ENCODE assay signal across 9 cellular contexts in the genomic region with DNA sequence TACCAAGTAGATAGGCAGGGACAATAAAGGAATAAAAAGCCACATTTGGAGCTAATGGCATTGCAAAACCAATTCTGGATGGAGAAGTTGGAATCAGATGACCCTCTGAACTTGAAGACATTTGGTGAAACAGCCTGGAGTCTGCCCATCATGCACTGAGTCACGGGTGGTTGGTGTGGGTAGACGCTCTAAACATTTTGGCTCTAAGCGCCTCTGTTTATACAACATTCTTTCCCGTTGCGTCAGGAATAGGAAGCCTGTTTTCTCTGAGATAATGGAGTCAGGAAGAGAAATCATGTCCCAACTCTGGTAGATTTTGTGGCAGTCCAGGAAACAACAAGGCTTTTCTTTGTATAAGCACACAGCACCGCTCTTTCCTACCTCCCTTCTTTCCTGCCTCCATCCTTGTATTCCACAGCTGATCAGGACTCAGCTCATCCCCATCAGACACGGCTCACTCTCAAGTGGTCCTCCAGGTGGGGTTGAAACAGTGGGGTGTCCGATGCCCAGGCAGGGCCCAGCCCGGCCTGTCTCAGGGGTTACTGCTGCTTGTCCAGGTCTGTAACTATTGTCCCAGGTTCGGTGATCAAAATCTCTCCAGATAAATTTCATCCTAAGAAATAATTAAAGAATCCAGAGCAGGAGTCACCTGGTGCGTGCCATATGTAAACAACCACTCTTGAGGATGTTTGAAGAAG. TPM values are rescaled to one million over a fixed set of nuclear protein-coding genes. Genes with fewer than 3 reads are reported as not detected.
DNase-seq lines count a peak whose midpoint lies in the region; ATAC-seq and TF ChIP-seq lines count a peak whose summit lies in the region.
"Had no signal": no experiment of that assay in that cellular context is flagged by ENCODE, and none has a peak within 500 bp of the region (broad histone marks: within the 10 kb centered on the region; RNA-seq: fewer than 3 reads in every experiment).

No MANE protein-coding gene starts in this region.

- H3K36me3 ChIP-seq in heart left ventricle (no peaks in the 10 kb centered on the region), sigmoid colon (no peaks in the 10 kb centered on the region)

- H3K27ac ChIP-seq in heart left ventricle (peak overlapping the region; percentile 57 to 89 (median 76)), sigmoid colon (peak overlapping the region; percentile 54 to 83 (median 68))

- TF ChIP-seq CTCF in heart left ventricle (IDR thresholded peaks at IDR 0.05) (no peak), sigmoid colon (IDR thresholded peaks at IDR 0.05) (no peak)

- no peaks in the 10 kb centered on the region for H3K9me3 ChIP-seq in heart left ventricle
- no peaks in the 10 kb centered on the region for H3K9me3 ChIP-seq in sigmoid colon

- H3K4me3 ChIP-seq in heart left ventricle (no peak overlapping the region), sigmoid colon (no peak overlapping the region)

- WGBS in heart left ventricle, 4 donors = 44 to 63% (median 57%) methylated on average over 11 of the region's 11 CpGs
- 78 to 85% methylated on average over 11 of the region's 11 CpGs for WGBS in sigmoid colon, 2 donors

- intact Hi-C loops in heart left ventricle (cut with DNase I) (no loop called here), sigmoid colon (cut with DNase I) (loop anchor here (5.0 kb wide), 1 partner anchor 41 kb away; no protein-coding TSS in a partner anchor), left colon (cut with DNase I, micrococcal nuclease) (no loop called here)

- H3K27me3 ChIP-seq in heart left ventricle = no peaks in the 10 kb centered on the region
- H3K27me3 ChIP-seq in sigmoid colon = no peaks in the 10 kb centered on the region

- DNase-seq in GM03348 (ENCODE audit: low spot score) = peak; percentile 79
- peak; percentile 83 for DNase-seq in amniotic stem cell (lab: John Stamatoyannopoulos, UW)
- peak in 4 of 5 donors; percentile 34 to 62 (median 53) for DNase-seq in heart left ventricle
- peak; percentile 84 for DNase-seq in sigmoid colon
- DNase-seq in left colon = no peak
- no peak for DNase-seq in stimulated activated CD4-positive, alpha-beta T cell treated with anti-CD3 and anti-CD28 coated beads, Interleukin-1b, Interleukin-23, amount 100 ng/mL, for 48 hours
- no peak for DNase-seq in NCI-H446 (lab: John Stamatoyannopoulos, UW)
- DNase-seq: activated naive CD8-positive, alpha-beta T cell treated with anti-CD3 and anti-CD28 coated beads, Interleukin-2, amount 10 ng/mL, durations not matched to agents 7 days and 5 days had no signal

- TF ChIP-seq POLR2A in heart left ventricle (IDR thresholded peaks at IDR 0.05) = no peak
- no peak for TF ChIP-seq POLR2A in sigmoid colon (IDR thresholded peaks at IDR 0.05)

- ATAC-seq in heart left ventricle = peak; percentile 62 to 93 (median 91)
- ATAC-seq in left colon = no peak
- ATAC-seq in HG02610 (IDR thresholded peaks at IDR 0.05; ENCODE audit: unreplicated experiment) = no peak

- H3K4me1 ChIP-seq in heart left ventricle (peaks cover 0 to 40% (median 25%) of the 10 kb centered on the region in 12 donors), sigmoid colon (peaks cover 0 to 60% (median 42%) of the 10 kb centered on the region in 4 donors)

- TF ChIP-seq EP300 in sigmoid colon (IDR thresholded peaks at IDR 0.05) = peak in 2 of 4 donors; percentile 9 to 68

RNA-seq across cellular contexts. Expression of a gene that starts 12.1 kb away (rescaled TPM):
- total RNA-seq in heart left ventricle (1 to 10 TPM in 3 of 9 donors, under 1 TPM in 6; 0.27 to 2.0 (median 0.69) TPM), sigmoid colon (1 to 10 TPM in 3 of 4 donors, under 1 TPM in 1; 0.66 to 3.0 (median 2.2) TPM), left colon (1 to 10 TPM in 1 of 2 donors, under 1 TPM in 1; 0.81 to 1.1 TPM)
- polyA plus RNA-seq in heart left ventricle (under 1 TPM; 0.35 to 0.88 TPM), sigmoid colon (under 1 TPM in 1 of 3 donors, not detected in 2; 0.34 TPM)

RNA-seq across cellular contexts. Expression of a gene that starts 28.5 kb away (rescaled TPM):
- total RNA-seq in heart left ventricle (100 to 1,000 TPM in 2 of 9 donors, 10 to 100 TPM in 7; 66.5 to 171 (median 91.6) TPM), sigmoid colon (10 to 100 TPM; 27.8 to 44.7 (median 32.3) TPM), left colon (10 to 100 TPM; 11.5 to 13.3 TPM)
- polyA plus RNA-seq in heart left ventricle (100 to 1,000 TPM in 1 of 2 donors, 10 to 100 TPM in 1; 23.0 to 157 TPM), sigmoid colon (10 to 100 TPM in 2 of 3 donors, 1 to 10 TPM in 1; 6.5 to 14.7 (median 12.6) TPM)

Comparison
In these comparisons a context has a peak if more than half of its experiments do, and no peak if none do; other contexts are left out.
1. DNase-seq: peak in GM03348 (single experiment), amniotic stem cell (single experiment), heart left ventricle (4 of 5) and sigmoid colon (single experiment); none in left colon (0 of 2), stimulated activated CD4-positive, alpha-beta T cell treated with anti-CD3 and anti-CD28 coated beads, Interleukin-1b, Interleukin-23, amount 100 ng/mL, for 48 hours (single experiment) and NCI-H446 (0 of 2).
2. ATAC-seq: peak in heart left ventricle (4 of 4); none in left colon (single experiment) and HG02610 (single experiment).